1 cellular context compared by ENCODE assay signal in genomic region chr5:74684900-74685851, GRCh38.
TF ChIP-seq lines count a peak whose summit lies in the region.

HEXB (plus strand) TSS chr5:74685233; CDS start chr5:74685261, 28 bp downstream.

TF ChIP-seq in SK-N-SH, 30 proteins besides CTCF, POLR2A, EP300 and RAD21 (continued from another document):
- TF ChIP-seq EZH2phosphoT487 (IDR thresholded peaks at IDR 0.05; ENCODE audit: borderline replicate concordance, low read depth) (no peak), GABPA (IDR thresholded peaks at IDR 0.05; ENCODE audit: low read depth) (peak; percentile 44; the same call in 1 of the 2 replicates), RCOR1 (IDR thresholded peaks at IDR 0.05; ENCODE audit: low read length) (no peak), TAF1 (IDR thresholded peaks at IDR 0.05; ENCODE audit: borderline replicate concordance, low read depth, low read length) (peak; percentile 73; the same call in 1 of the 2 replicates), ZBTB33 (IDR thresholded peaks at IDR 0.05; ENCODE audit: borderline replicate concordance, low read depth) (no peak), IRF3 (IDR thresholded peaks at IDR 0.05; ENCODE audit: low read depth, low read length) (no peak), NFIC (IDR thresholded peaks at IDR 0.05; ENCODE audit: borderline replicate concordance) (no peak), MAX (IDR thresholded peaks at IDR 0.05; ENCODE audit: low read depth) (no peak), FOXM1 (IDR thresholded peaks at IDR 0.05; ENCODE audit: low read depth) (0 out of 2 replicates have a peak, but pooled peaks have one; percentile 14), FOXJ3 (CRISPR knock-in tag; IDR thresholded peaks at IDR 0.05) (no peak)
